15 cellular contexts compared by ENCODE assay signal in genomic region chr17:82780981-82781893, GRCh38. TPM values are rescaled to one million over a fixed set of nuclear protein-coding genes. Genes with fewer than 3 reads are reported as not detected.
DNase-seq lines count a peak whose midpoint lies in the region; ATAC-seq lines count a peak whose summit lies in the region.
"Had no signal": no experiment of that assay in that cellular context is flagged by ENCODE, and none has a peak within 500 bp of the region (broad histone marks: within the 10 kb centered on the region; RNA-seq: fewer than 3 reads in every experiment).

No MANE protein-coding gene starts in this region.

- H3K36me3 Mint-ChIP-seq in activated CD8-positive, alpha-beta memory T cell treated with anti-CD3 and anti-CD28 coated beads, Interleukin-2, amount 10 ng/mL, durations not matched to agents 7 days and 5 days: peaks cover 8% of the 10 kb centered on the region
- H3K36me3 Mint-ChIP-seq in CD8-positive, alpha-beta memory T cell: peaks cover 0 to 31% (median 6%) of the 10 kb centered on the region in 3 donors

- no peak overlapping the region for H3K4me2 ChIP-seq in skeletal muscle satellite cell (ENCODE audit: low read length)

- no peaks in the 10 kb centered on the region; the same call in 1 of the 2 replicates for H3K9me3 ChIP-seq in NT2/D1 (ENCODE audit: insufficient read depth, low read length)
- H3K9me3 ChIP-seq in skeletal muscle satellite cell (replicated peaks; ENCODE audit: low read length): no peaks in the 10 kb centered on the region
- no peaks in the 10 kb centered on the region for H3K9me3 ChIP-seq in CD8-positive, alpha-beta memory T cell (ENCODE audit: low read length)
- H3K9me3 ChIP-seq: Caco-2, prostate gland, vagina had no signal

- H3K4me1 ChIP-seq in NT2/D1 (ENCODE audit: insufficient read depth, insufficient read length) (peaks cover 15% of the 10 kb centered on the region), skeletal muscle satellite cell (ENCODE audit: control insufficient read depth, insufficient read depth, low read length) (peaks cover 14% of the 10 kb centered on the region)
- H3K4me1 ChIP-seq in CD8-positive, alpha-beta memory T cell (ENCODE audit: insufficient read depth, low read length): peaks cover 6% of the 10 kb centered on the region
- H3K4me1 ChIP-seq: Caco-2, prostate gland had no signal

- no peak for DNase-seq in activated CD8-positive, alpha-beta memory T cell treated with anti-CD3 and anti-CD28 coated beads, Interleukin-2, amount 10 ng/mL, durations not matched to agents 7 days and 5 days
- no peak for DNase-seq in activated CD8-positive, alpha-beta memory T cell treated with anti-CD3 and anti-CD28 coated beads, Interleukin-2, amount 50 U/mL, for 48 hours
- DNase-seq in NT2/D1 (ENCODE audit: low read depth, low spot score) (no peak), left ventricle myocardium superior (no peak)
- no peak for DNase-seq in CD8-positive, alpha-beta memory T cell

- H3K27me3 Mint-ChIP-seq in activated CD8-positive, alpha-beta memory T cell treated with anti-CD3 and anti-CD28 coated beads, Interleukin-2, amount 10 ng/mL, durations not matched to agents 7 days and 5 days: no peaks in the 10 kb centered on the region
- peaks cover 0 to 1% of the 10 kb centered on the region in 2 donors for H3K27me3 Mint-ChIP-seq in CD8-positive, alpha-beta memory T cell
- H3K27me3 Mint-ChIP-seq: activated CD4-positive, alpha-beta T cell treated with anti-CD3 and anti-CD28 coated beads, Interleukin-2, amount 10 ng/mL, durations not matched to agents 24 days and 14 days had no signal

- ATAC-seq in activated CD8-positive, alpha-beta memory T cell treated with anti-CD3 and anti-CD28 coated beads, Interleukin-2, amount 10 ng/mL, durations not matched to agents 7 days and 5 days: peak; percentile 17
- ATAC-seq in left ventricle myocardium superior (peak; percentile 11), HG02981 (IDR thresholded peaks at IDR 0.05; ENCODE audit: unreplicated experiment) (no peak), GM19397 (IDR thresholded peaks at IDR 0.05; ENCODE audit: unreplicated experiment) (no peak)

- intact Hi-C loops in left ventricle myocardium superior (cut with micrococcal nuclease): no loop called here

- CTCF ChIA-PET in activated CD8-positive, alpha-beta memory T cell treated with anti-CD3 and anti-CD28 coated beads, Interleukin-2, amount 10 ng/mL, durations not matched to agents 7 days and 5 days (lab: Charles Lee): interaction anchor here (0.7 to 2.9 kb wide), 37 partner anchors 9 to 421 kb away, joined by 3 to 37 read pairs (median 4); no protein-coding TSS in a partner anchor
- CTCF ChIA-PET in CD8-positive, alpha-beta memory T cell (lab: Charles Lee): interaction anchor here (0.7 to 2.1 kb wide), 22 partner anchors 9 to 422 kb away, joined by 3 to 15 read pairs (median 4); no protein-coding TSS in a partner anchor

- H3K9ac ChIP-seq in NT2/D1 (ENCODE audit: insufficient read length, low read depth) (peak overlapping the region; percentile 26), skeletal muscle satellite cell (ENCODE audit: low read depth, low read length) (peak overlapping the region; percentile 26)

- no peaks in the 10 kb centered on the region for H3K9me3 Mint-ChIP-seq in activated CD8-positive, alpha-beta memory T cell treated with anti-CD3 and anti-CD28 coated beads, Interleukin-2, amount 10 ng/mL, durations not matched to agents 7 days and 5 days (ENCODE audit: low read depth)
- H3K9me3 Mint-ChIP-seq in CD8-positive, alpha-beta memory T cell: no peaks in the 10 kb centered on the region
- H3K9me3 Mint-ChIP-seq: activated CD4-positive, alpha-beta T cell treated with anti-CD3 and anti-CD28 coated beads, Interleukin-2, amount 10 ng/mL, durations not matched to agents 24 days and 14 days had no signal

- H3K4me3 ChIP-seq in NT2/D1 (ENCODE audit: insufficient read length, low read depth): no peak overlapping the region
- no peak overlapping the region for H3K4me3 ChIP-seq in skeletal muscle satellite cell (ENCODE audit: low read length)
- H3K4me3 ChIP-seq in CD8-positive, alpha-beta memory T cell (ENCODE audit: low read length): no peak overlapping the region
- H3K4me3 ChIP-seq: prostate gland, vagina had no signal

- no peak overlapping the region for H3K27ac ChIP-seq in CD8-positive, alpha-beta memory T cell (ENCODE audit: low read depth, low read length)
- H3K27ac ChIP-seq: vagina had no signal

- peak overlapping the region; percentile 41 for H3K27ac Mint-ChIP-seq in activated CD8-positive, alpha-beta memory T cell treated with anti-CD3 and anti-CD28 coated beads, Interleukin-2, amount 10 ng/mL, durations not matched to agents 7 days and 5 days
- H3K27ac Mint-ChIP-seq in CD8-positive, alpha-beta memory T cell: peak overlapping the region in 3 of 8 donors; percentile 28 to 84 (median 79)
- H3K27ac Mint-ChIP-seq: activated CD4-positive, alpha-beta T cell treated with anti-CD3 and anti-CD28 coated beads, Interleukin-2, amount 10 ng/mL, durations not matched to agents 24 days and 14 days had no signal

- H3K27me3 ChIP-seq in NT2/D1 (ENCODE audit: insufficient read depth, insufficient read length) (no peaks in the 10 kb centered on the region), skeletal muscle satellite cell (ENCODE audit: control insufficient read depth, insufficient read depth, low read length) (no peaks in the 10 kb centered on the region)
- no peaks in the 10 kb centered on the region for H3K27me3 ChIP-seq in CD8-positive, alpha-beta memory T cell (ENCODE audit: insufficient read depth, low read length, poor library complexity, severe bottlenecking)
- H3K27me3 ChIP-seq: vagina had no signal

- H3K4me3 Mint-ChIP-seq in activated CD8-positive, alpha-beta memory T cell treated with anti-CD3 and anti-CD28 coated beads, Interleukin-2, amount 10 ng/mL, durations not matched to agents 7 days and 5 days: no peak overlapping the region
- H3K4me3 Mint-ChIP-seq in CD8-positive, alpha-beta memory T cell: no peak overlapping the region
- H3K4me3 Mint-ChIP-seq: activated CD4-positive, alpha-beta T cell treated with anti-CD3 and anti-CD28 coated beads, Interleukin-2, amount 10 ng/mL, durations not matched to agents 24 days and 14 days had no signal

- POLR2A ChIA-PET in CD8-positive, alpha-beta memory T cell (lab: Charles Lee): no interaction called here

- peaks cover 65% of the 10 kb centered on the region for H3K36me3 ChIP-seq in NT2/D1 (ENCODE audit: insufficient read depth, insufficient read length, low read length)
- peaks cover 19% of the 10 kb centered on the region for H3K36me3 ChIP-seq in skeletal muscle satellite cell (ENCODE audit: insufficient read depth, low read length)
- peaks cover 15% of the 10 kb centered on the region for H3K36me3 ChIP-seq in CD8-positive, alpha-beta memory T cell (ENCODE audit: insufficient read depth, low read length)
- H3K36me3 ChIP-seq: prostate gland had no signal

- H3K4me1 Mint-ChIP-seq in activated CD8-positive, alpha-beta memory T cell treated with anti-CD3 and anti-CD28 coated beads, Interleukin-2, amount 10 ng/mL, durations not matched to agents 7 days and 5 days: peaks cover 23% of the 10 kb centered on the region
- peaks cover 20 to 28% (median 27%) of the 10 kb centered on the region in 3 donors for H3K4me1 Mint-ChIP-seq in CD8-positive, alpha-beta memory T cell

RNA-seq across cellular contexts. Expression of gene TBCD, which starts 29.4 kb away (rescaled TPM):
- total RNA-seq in activated CD8-positive, alpha-beta memory T cell treated with anti-CD3 and anti-CD28 coated beads, Interleukin-2, amount 10 ng/mL, durations not matched to agents 7 days and 5 days: 100 to 1,000 TPM; 105 to 157 TPM
- 53.4 TPM for total RNA-seq in left ventricle myocardium superior
- 33.7 and 34.3 TPM in 2 replicates for total RNA-seq in skeletal muscle satellite cell (2012; rRNA removed)
- 10 to 100 TPM; 79.1 to 83.7 TPM for total RNA-seq in CD8-positive, alpha-beta memory T cell
- polyA plus RNA-seq in CD8-positive, alpha-beta memory T cell: 130 TPM

RNA-seq across cellular contexts. Expression of gene FN3K, which starts 45.8 kb away (rescaled TPM):
- 1 to 10 TPM; 1.2 to 2.7 TPM for total RNA-seq in activated CD8-positive, alpha-beta memory T cell treated with anti-CD3 and anti-CD28 coated beads, Interleukin-2, amount 10 ng/mL, durations not matched to agents 7 days and 5 days
- 92.6 TPM for total RNA-seq in left ventricle myocardium superior
- total RNA-seq in skeletal muscle satellite cell (2012; rRNA removed): 0.87 and 2.3 TPM in 2 replicates
- total RNA-seq in CD8-positive, alpha-beta memory T cell: 1 to 10 TPM; 1.3 to 2.3 TPM
- 0.79 TPM for polyA plus RNA-seq in CD8-positive, alpha-beta memory T cell

RNA-seq across cellular contexts. Expression of gene ZNF750, which starts 58.6 kb away (rescaled TPM):
- total RNA-seq in activated CD8-positive, alpha-beta memory T cell treated with anti-CD3 and anti-CD28 coated beads, Interleukin-2, amount 10 ng/mL, durations not matched to agents 7 days and 5 days: not detected
- 0.15 TPM for total RNA-seq in left ventricle myocardium superior
- not detected in 2 replicates for total RNA-seq in skeletal muscle satellite cell (2012; rRNA removed)
- total RNA-seq in CD8-positive, alpha-beta memory T cell: not detected
- polyA plus RNA-seq in CD8-positive, alpha-beta memory T cell: not detected
- total RNA-seq: activated CD4-positive, alpha-beta T cell treated with anti-CD3 and anti-CD28 coated beads, Interleukin-2, amount 10 ng/mL, durations not matched to agents 24 days and 14 days; chondrocyte; LHCN-M2; liver had no signal

Comparison
In these comparisons a context has a peak if more than half of its experiments do, and no peak if none do; other contexts are left out.
1. ATAC-seq: peak in activated CD8-positive, alpha-beta memory T cell treated with anti-CD3 and anti-CD28 coated beads, Interleukin-2, amount 10 ng/mL, durations not matched to agents 7 days and 5 days (single experiment) and left ventricle myocardium superior (single experiment); none in HG02981 (single experiment) and GM19397 (single experiment).
2. RNA of gene FN3K, which starts 45.8 kb away (total RNA-seq): 92.6 TPM in left ventricle myocardium superior (single experiment); 1.2 to 2.7 TPM in activated CD8-positive, alpha-beta memory T cell treated with anti-CD3 and anti-CD28 coated beads, Interleukin-2, amount 10 ng/mL, durations not matched to agents 7 days and 5 days and 1.3 to 2.3 TPM in CD8-positive, alpha-beta memory T cell; every median in the first group is over 10 times any median in the second.